Comparison of ENCODE assay signal across 1 cellular context in the genomic region with DNA sequence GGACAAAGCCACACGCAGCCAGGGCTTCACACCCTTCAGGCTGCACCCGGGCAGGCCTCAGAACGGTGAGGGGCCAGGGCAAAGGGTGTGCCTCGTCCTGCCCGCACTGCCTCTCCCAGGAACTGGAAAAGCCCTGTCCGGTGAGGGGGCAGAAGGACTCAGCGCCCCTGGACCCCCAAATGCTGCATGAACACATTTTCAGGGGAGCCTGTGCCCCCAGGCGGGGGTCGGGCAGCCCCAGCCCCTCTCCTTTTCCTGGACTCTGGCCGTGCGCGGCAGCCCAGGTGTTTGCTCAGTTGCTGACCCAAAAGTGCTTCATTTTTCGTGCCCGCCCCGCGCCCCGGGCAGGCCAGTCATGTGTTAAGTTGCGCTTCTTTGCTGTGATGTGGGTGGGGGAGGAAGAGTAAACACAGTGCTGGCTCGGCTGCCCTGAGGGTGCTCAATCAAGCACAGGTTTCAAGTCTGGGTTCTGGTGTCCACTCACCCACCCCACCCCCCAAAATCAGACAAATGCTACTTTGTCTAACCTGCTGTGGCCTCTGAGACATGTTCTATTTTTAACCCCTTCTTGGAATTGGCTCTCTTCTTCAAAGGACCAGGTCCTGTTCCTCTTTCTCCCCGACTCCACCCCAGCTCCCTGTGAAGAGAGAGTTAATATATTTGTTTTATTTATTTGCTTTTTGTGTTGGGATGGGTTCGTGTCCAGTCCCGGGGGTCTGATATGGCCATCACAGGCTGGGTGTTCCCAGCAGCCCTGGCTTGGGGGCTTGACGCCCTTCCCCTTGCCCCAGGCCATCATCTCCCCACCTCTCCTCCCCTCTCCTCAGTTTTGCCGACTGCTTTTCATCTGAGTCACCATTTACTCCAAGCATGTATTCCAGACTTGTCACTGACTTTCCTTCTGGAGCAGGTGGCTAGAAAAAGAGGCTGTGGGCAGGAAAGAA.
A peak's percentile ranks its signal among the peaks of the same experiment; 100 is the strongest.
TF ChIP-seq lines count a peak whose summit lies in the region.

No MANE protein-coding gene starts in this region.

TF ChIP-seq in HCT116, 20 proteins besides CTCF, POLR2A, EP300 and RAD21:
- TF ChIP-seq JUND (IDR thresholded peaks at IDR 0.05): peak; percentile 18; the same call in 1 of the 2 replicates
- peak; percentile 64 for TF ChIP-seq SP1 (IDR thresholded peaks at IDR 0.05; ENCODE audit: low read depth)
- TF ChIP-seq EGR1 (IDR thresholded peaks at IDR 0.05; ENCODE audit: low read depth): no peak
- no peak for TF ChIP-seq FOSL1 (IDR thresholded peaks at IDR 0.05; ENCODE audit: low read depth)
- no peak for TF ChIP-seq SIN3A (IDR thresholded peaks at IDR 0.05; ENCODE audit: low read depth)
- TF ChIP-seq EZH2phosphoT487 (IDR thresholded peaks at IDR 0.05; ENCODE audit: borderline replicate concordance): no peak
- TF ChIP-seq, protein P1, sequence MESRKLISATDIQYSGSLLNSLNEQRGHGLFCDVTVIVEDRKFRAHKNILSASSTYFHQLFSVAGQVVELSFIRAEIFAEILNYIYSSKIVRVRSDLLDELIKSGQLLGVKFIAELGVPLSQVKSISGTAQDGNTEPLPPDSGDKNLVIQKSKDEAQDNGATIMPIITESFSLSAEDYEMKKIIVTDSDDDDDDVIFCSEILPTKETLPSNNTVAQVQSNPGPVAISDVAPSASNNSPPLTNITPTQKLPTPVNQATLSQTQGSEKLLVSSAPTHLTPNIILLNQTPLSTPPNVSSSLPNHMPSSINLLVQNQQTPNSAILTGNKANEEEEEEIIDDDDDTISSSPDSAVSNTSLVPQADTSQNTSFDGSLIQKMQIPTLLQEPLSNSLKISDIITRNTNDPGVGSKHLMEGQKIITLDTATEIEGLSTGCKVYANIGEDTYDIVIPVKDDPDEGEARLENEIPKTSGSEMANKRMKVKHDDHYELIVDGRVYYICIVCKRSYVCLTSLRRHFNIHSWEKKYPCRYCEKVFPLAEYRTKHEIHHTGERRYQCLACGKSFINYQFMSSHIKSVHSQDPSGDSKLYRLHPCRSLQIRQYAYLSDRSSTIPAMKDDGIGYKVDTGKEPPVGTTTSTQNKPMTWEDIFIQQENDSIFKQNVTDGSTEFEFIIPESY (IDR thresholded peaks at IDR 0.05; ENCODE audit: extremely low read depth, insufficient replicate concordance, low read length): no peak
- no peak for TF ChIP-seq EZH2 (IDR thresholded peaks at IDR 0.05)
- no peak for TF ChIP-seq ZFX (IDR thresholded peaks at IDR 0.05)
- no peak for TF ChIP-seq CBX3 (IDR thresholded peaks at IDR 0.05; ENCODE audit: low read depth)
- TF ChIP-seq MAX (IDR thresholded peaks at IDR 0.05): no peak; the same call in 1 of the 2 replicates
- no peak for TF ChIP-seq CEBPB (IDR thresholded peaks at IDR 0.05; ENCODE audit: low read depth)
- no peak for TF ChIP-seq ZNF274 (IDR thresholded peaks at IDR 0.05; ENCODE audit: low read depth, low read length)
- TF ChIP-seq SRF (IDR thresholded peaks at IDR 0.05; ENCODE audit: low read depth): no peak
- no peak for TF ChIP-seq ELF1 (IDR thresholded peaks at IDR 0.05; ENCODE audit: borderline replicate concordance, low read depth)
- no peak for TF ChIP-seq POLR2AphosphoS5 (IDR thresholded peaks at IDR 0.05; ENCODE audit: low read depth, low read length)
- TF ChIP-seq, protein P2, sequence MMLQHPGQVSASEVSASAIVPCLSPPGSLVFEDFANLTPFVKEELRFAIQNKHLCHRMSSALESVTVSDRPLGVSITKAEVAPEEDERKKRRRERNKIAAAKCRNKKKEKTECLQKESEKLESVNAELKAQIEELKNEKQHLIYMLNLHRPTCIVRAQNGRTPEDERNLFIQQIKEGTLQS (IDR thresholded peaks at IDR 0.05): no peak
TF ChIP-seq in HCT116: peak in this region for 2.
